18 cellular contexts compared by ENCODE assay signal in genomic region chr1:201406831-201407406, GRCh38. TPM values are rescaled to one million over a fixed set of nuclear protein-coding genes. Genes with fewer than 3 reads are reported as not detected.
DNase-seq lines count a peak whose midpoint lies in the region; ATAC-seq, FAIRE-seq and TF ChIP-seq lines count a peak whose summit lies in the region.
"Had no signal": no experiment of that assay in that cellular context is flagged by ENCODE, and none has a peak within 500 bp of the region (broad histone marks: within the 10 kb centered on the region; RNA-seq: fewer than 3 reads in every experiment).

No MANE protein-coding gene starts in this region.

- TF ChIP-seq RAD21 in K562 (CRISPR knock-in tag; conservative IDR thresholded peaks at IDR 0.05 in 1 of 2, IDR thresholded peaks at IDR 0.05 in 1 of 2) = no peak

- H4K20me1 ChIP-seq in BLaER1 treated with 17β-estradiol and CSF1 and Interleukin-3, amounts not matched to agents 10 nM and 100 nM = peaks cover 0 to 11% (median 0%) of the 10 kb centered on the region in 11 experiments; a peak in 1 of 22 replicates
- H4K20me1 ChIP-seq in K562 (replicated peaks; ENCODE audit: control insufficient read depth, insufficient read depth, low read length) = peaks cover 26% of the 10 kb centered on the region

- H3K27ac Mint-ChIP-seq in activated CD4-positive, alpha-beta T cell treated with anti-CD3 and anti-CD28 coated beads for 36 hours = no peak overlapping the region
- H3K27ac Mint-ChIP-seq: activated CD8-positive, alpha-beta T cell treated with anti-CD3 and anti-CD28 coated beads for 36 hours; endodermal cell had no signal

- H3K4me1 ChIP-seq in BLaER1 treated with 17β-estradiol and CSF1 and Interleukin-3, amounts not matched to agents 10 nM and 100 nM = peaks cover 31 to 49% (median 45%) of the 10 kb centered on the region in 10 experiments
- H3K4me1 ChIP-seq in K562 (replicated peaks in 1 of 2; ENCODE audit: control insufficient read depth in 2 of 2, insufficient read depth in 2 of 2, low read length in 2 of 2) = no peaks in the 10 kb centered on the region

- no peak overlapping the region for H3K27ac ChIP-seq in BLaER1 treated with 17β-estradiol and CSF1 and Interleukin-3, amounts not matched to agents 10 nM and 100 nM
- no peak overlapping the region for H3K27ac ChIP-seq in K562 (ENCODE audit: extremely low read depth, low read depth, low read length)
- H3K27ac ChIP-seq: ovary had no signal

- H3K4me2 ChIP-seq in BLaER1 treated with 17β-estradiol and CSF1 and Interleukin-3, amounts not matched to agents 10 nM and 100 nM = peak overlapping the region; percentile 35 to 90 (median 75)
- H3K4me2 ChIP-seq in K562 (ENCODE audit: insufficient read depth, low read length) = no peak overlapping the region

- CTCF ChIA-PET in K562 (lab: Yijun Ruan, JAX; ENCODE audit: low intra/inter-chr PET ratio) = interaction anchor here (0.6 to 0.9 kb wide), 2 partner anchors 22 to 98 kb away, joined by 3 to 4 read pairs; no protein-coding TSS in a partner anchor
- CTCF ChIA-PET in activated CD4-positive, alpha-beta T cell treated with anti-CD3 and anti-CD28 coated beads for 36 hours (lab: Charles Lee) = interaction anchor here (0.6 to 2.1 kb wide), 7 partner anchors 44 to 364 kb away, joined by 3 to 6 read pairs (median 3); no protein-coding TSS in a partner anchor

- no peak overlapping the region for H3K9ac ChIP-seq in BLaER1 treated with 17β-estradiol and CSF1 and Interleukin-3, amounts not matched to agents 10 nM and 100 nM
- H3K9ac ChIP-seq in K562 (ENCODE audit: insufficient read depth in 1 of 2, low read depth in 2 of 2, low read length in 2 of 2) = 0 out of 4 replicates have a peak overlapping the region, but pooled peaks of 1 of the 2 experiments have one; percentile 15

- DNase-seq in K562 (ENCODE audit: extremely low read depth in 1 of 4, low spot score in 3 of 4) (no peak), myocyte (ENCODE audit: low read depth) (peak; percentile 83), dedifferentiated amniotic fluid mesenchymal stem cell (ENCODE audit: extremely low spot score) (no peak)
- DNase-seq in activated CD4-positive, alpha-beta T cell treated with anti-CD3 and anti-CD28 coated beads for 36 hours = no peak
- no peak for DNase-seq in stimulated activated CD4-positive, alpha-beta T cell treated with anti-CD3 and anti-CD28 coated beads, Interleukin-12 subunit alpha, Interleukin-12 subunit beta, amount 100 ng/mL, for 4 hours
- DNase-seq: activated CD8-positive, alpha-beta T cell treated with anti-CD3 and anti-CD28 coated beads for 36 hours; endodermal cell; GF-D8; NCI-H2029 treated with DMSO at 0.1 percent for 48 hours; NCI-H524 treated with DMSO at 0.1 percent for 48 hours; ovary; PC-3 had no signal

- TF ChIP-seq CTCF in K562 (IDR thresholded peaks at IDR 0.05 in 2 of 3, conservative IDR thresholded peaks at IDR 0.05 in 1 of 3; ENCODE audit: insufficient read depth in 2 of 3, low read depth in 1 of 3, low read length in 3 of 3) = no peak

- intact Hi-C loops in K562 (cut with micrococcal nuclease) = no loop called here
- intact Hi-C loops in activated CD4-positive, alpha-beta T cell treated with anti-CD3 and anti-CD28 coated beads for 36 hours (cut with DNase I, micrococcal nuclease) = no loop called here

- H3K27me3 Mint-ChIP-seq in activated CD4-positive, alpha-beta T cell treated with anti-CD3 and anti-CD28 coated beads for 36 hours = peaks cover 2% of the 10 kb centered on the region

- ATAC-seq in GM21529 (IDR thresholded peaks at IDR 0.05; ENCODE audit: unreplicated experiment) = peak; percentile 32
- no peak for ATAC-seq in K562
- no peak for ATAC-seq in HG02870 (IDR thresholded peaks at IDR 0.05; ENCODE audit: unreplicated experiment)
- ATAC-seq in activated CD4-positive, alpha-beta T cell treated with anti-CD3 and anti-CD28 coated beads for 36 hours = no peak
- ATAC-seq: activated CD8-positive, alpha-beta T cell treated with anti-CD3 and anti-CD28 coated beads for 36 hours; PC-3 had no signal

- no TSS peak for BruUV-seq in K562 (replicated peaks; lab: Mats Ljungman, UMichigan)

- POLR2A ChIA-PET in K562 (lab: Yijun Ruan, JAX) = interaction anchor here (1.4 kb wide), 1 partner anchor 9 kb away, joined by 3 read pairs; no protein-coding TSS in a partner anchor
- POLR2A ChIA-PET in activated CD4-positive, alpha-beta T cell treated with anti-CD3 and anti-CD28 coated beads for 36 hours (lab: Charles Lee) = no interaction called here

- H3K9me1 ChIP-seq in K562 (ENCODE audit: control insufficient read depth, insufficient read depth, low read length) = no peaks in the 10 kb centered on the region

- H3K4me3 ChIP-seq in BLaER1 treated with 17β-estradiol and CSF1 and Interleukin-3, amounts not matched to agents 10 nM and 100 nM = no peak overlapping the region
- no peak overlapping the region for H3K4me3 ChIP-seq in K562
- H3K4me3 ChIP-seq: ovary had no signal

- H3K9me3 ChIP-seq in BLaER1 treated with 17β-estradiol and CSF1 and Interleukin-3, amounts not matched to agents 10 nM and 100 nM (replicated peaks in 1 of 11) = no peaks in the 10 kb centered on the region
- H3K9me3 ChIP-seq in K562 (replicated peaks; ENCODE audit: control insufficient read depth, insufficient read depth, low read depth, low read length) = no peaks in the 10 kb centered on the region
- H3K9me3 ChIP-seq: ovary had no signal

- H3K9me3 Mint-ChIP-seq in activated CD4-positive, alpha-beta T cell treated with anti-CD3 and anti-CD28 coated beads for 36 hours (ENCODE audit: low read depth) = no peaks in the 10 kb centered on the region
- H3K9me3 Mint-ChIP-seq: activated CD8-positive, alpha-beta T cell treated with anti-CD3 and anti-CD28 coated beads for 36 hours; central memory CD8-positive, alpha-beta T cell; endodermal cell had no signal

- no peak for TF ChIP-seq EP300 in K562 (IDR thresholded peaks at IDR 0.05; ENCODE audit: low read length)

- no peak for FAIRE-seq in K562 (lab: Jason Lieb, UNC)
- FAIRE-seq: islet of Langerhans had no signal

- WGBS in K562 (ENCODE audit: insufficient coverage, low coverage, missing lambda C conversion rate) = 6% methylated on average over 8 of the region's 8 CpGs

- no peaks in the 10 kb centered on the region for H3K36me3 ChIP-seq in BLaER1 treated with 17β-estradiol and CSF1 and Interleukin-3, amounts not matched to agents 10 nM and 100 nM
- H3K36me3 ChIP-seq in K562 (ENCODE audit: control insufficient read depth, insufficient read depth, low read length) = no peaks in the 10 kb centered on the region
- H3K36me3 ChIP-seq: ovary had no signal

- no peaks in the 10 kb centered on the region for H3K4me1 Mint-ChIP-seq in activated CD4-positive, alpha-beta T cell treated with anti-CD3 and anti-CD28 coated beads for 36 hours

- no peaks in the 10 kb centered on the region for H3K36me3 Mint-ChIP-seq in activated CD4-positive, alpha-beta T cell treated with anti-CD3 and anti-CD28 coated beads for 36 hours (ENCODE audit: low read depth)

- H3K4me3 Mint-ChIP-seq in activated CD4-positive, alpha-beta T cell treated with anti-CD3 and anti-CD28 coated beads for 36 hours = no peak overlapping the region
- H3K4me3 Mint-ChIP-seq: activated CD8-positive, alpha-beta T cell treated with anti-CD3 and anti-CD28 coated beads for 36 hours; central memory CD8-positive, alpha-beta T cell; endodermal cell had no signal

- no peaks in the 10 kb centered on the region for H3K79me2 ChIP-seq in K562 (ENCODE audit: control insufficient read depth, insufficient read depth, low read length)

- no peak for TF ChIP-seq POLR2A in K562 (conservative IDR thresholded peaks at IDR 0.05)

- H3K27me3 ChIP-seq in BLaER1 treated with 17β-estradiol and CSF1 and Interleukin-3, amounts not matched to agents 10 nM and 100 nM = no peaks in the 10 kb centered on the region
- peaks cover 27 to 68% of the 10 kb centered on the region in 2 experiments for H3K27me3 ChIP-seq in K562 (ENCODE audit: control insufficient read depth in 2 of 2, insufficient read depth in 2 of 2, low read length in 2 of 2)
- H3K27me3 ChIP-seq: ovary had no signal

- no peak overlapping the region for H2AFZ ChIP-seq in K562 (ENCODE audit: low read depth, low read length)

- in situ Hi-C loops in K562 (cut with MboI) = no loop called here

RNA-seq across cellular contexts. Expression of gene LAD1, which starts 7.8 kb away (rescaled TPM):
- total RNA-seq in K562 (2011; cell fraction: chromatin; rRNA removed; ENCODE audit: low replicate concordance) = not detected in 2 replicates
- not detected in 2 replicates for total RNA-seq in K562 (2011; cell fraction: nucleolus; rRNA removed)
- total RNA-seq in K562 (2011; cell fraction: nucleoplasm; rRNA removed) = not detected in 2 replicates
- total RNA-seq in K562 (2014; rRNA removed) (not detected in 2 replicates), K562 (2014; rRNA removed; fragmentation: Illumina TruSeq; extraction: Trizol) (not detected in 2 replicates), K562 (2015; rRNA removed; fragmentation: Illumina TruSeq; extraction: Trizol) (not detected in 2 replicates), K562 (2021) (0.25 and 0.31 TPM in 2 replicates), myocyte (22.3 and 27.0 TPM in 2 replicates)
- polyA plus RNA-seq in K562 (2011; rRNA removed) (not detected in 2 replicates), K562 (2014; fragmentation: Illumina TruSeq; extraction: Trizol) (not detected in 2 replicates), K562 (2014; fragmentation: Nextera tagmentation; extraction: Ambion mirVana) (not detected), K562 (2014; rRNA removed) (not detected in 2 replicates)
- not detected in 2 replicates for polyA plus RNA-seq in K562 (2011; cell fraction: cytosol; rRNA removed)
- polyA plus RNA-seq in K562 (2011; cell fraction: nucleus; rRNA removed) = not detected in 2 replicates
- polyA plus RNA-seq in K562 (2012) = not detected in 2 replicates
- not detected in 2 replicates for polyA minus RNA-seq in K562 (2011; rRNA and poly(A)+ RNA removed)
- polyA minus RNA-seq in K562 (2011; cell fraction: cytosol; rRNA and poly(A)+ RNA removed) = not detected in 2 replicates
- polyA minus RNA-seq in K562 (2011; cell fraction: nucleus; rRNA and poly(A)+ RNA removed) = not detected in 2 replicates
- polyA plus RNA-seq in myocyte (2012) = 6.8 TPM
- total RNA-seq in activated CD4-positive, alpha-beta T cell treated with anti-CD3 and anti-CD28 coated beads for 36 hours = not detected
- total RNA-seq: activated CD8-positive, alpha-beta T cell treated with anti-CD3 and anti-CD28 coated beads for 36 hours had no signal

RNA-seq across cellular contexts. Expression of gene TNNI1, which starts 14.6 kb away (rescaled TPM):
- not detected in 2 replicates for total RNA-seq in K562 (2011; cell fraction: chromatin; rRNA removed; ENCODE audit: low replicate concordance)
- not detected in 2 replicates for total RNA-seq in K562 (2011; cell fraction: nucleolus; rRNA removed)
- not detected in 2 replicates for total RNA-seq in K562 (2011; cell fraction: nucleoplasm; rRNA removed)
- total RNA-seq in K562 (2014; rRNA removed) = not detected in 2 replicates
- total RNA-seq in K562 (2014; rRNA removed; fragmentation: Illumina TruSeq; extraction: Trizol) = not detected in 2 replicates
- not detected in 2 replicates for total RNA-seq in K562 (2015; rRNA removed; fragmentation: Illumina TruSeq; extraction: Trizol)
- total RNA-seq in K562 (2021) = not detected in 2 replicates
- polyA plus RNA-seq in K562 (2011; rRNA removed) = not detected in 2 replicates
- not detected in 2 replicates for polyA plus RNA-seq in K562 (2011; cell fraction: cytosol; rRNA removed)
- not detected in 2 replicates for polyA plus RNA-seq in K562 (2011; cell fraction: nucleus; rRNA removed)
- polyA plus RNA-seq in K562 (2012) = not detected in 2 replicates
- polyA plus RNA-seq in K562 (2014; fragmentation: Illumina TruSeq; extraction: Trizol) = not detected in 2 replicates
- not detected for polyA plus RNA-seq in K562 (2014; fragmentation: Nextera tagmentation; extraction: Ambion mirVana)
- polyA plus RNA-seq in K562 (2014; rRNA removed) = not detected in 2 replicates
- polyA minus RNA-seq in K562 (2011; rRNA and poly(A)+ RNA removed) = not detected in 2 replicates
- not detected in 2 replicates for polyA minus RNA-seq in K562 (2011; cell fraction: cytosol; rRNA and poly(A)+ RNA removed)
- polyA minus RNA-seq in K562 (2011; cell fraction: nucleus; rRNA and poly(A)+ RNA removed) = not detected in 2 replicates
- total RNA-seq in myocyte = 9,118 and 11,163 TPM in 2 replicates
- polyA plus RNA-seq in myocyte (2012) = 4,992 TPM
- not detected for total RNA-seq in activated CD4-positive, alpha-beta T cell treated with anti-CD3 and anti-CD28 coated beads for 36 hours
- total RNA-seq: activated CD8-positive, alpha-beta T cell treated with anti-CD3 and anti-CD28 coated beads for 36 hours; M059J; PC-3 had no signal

RNA-seq across cellular contexts. Expression of gene TNNT2, which starts 29.4 kb away (rescaled TPM):
- not detected in 2 replicates for total RNA-seq in K562 (2011; cell fraction: chromatin; rRNA removed; ENCODE audit: low replicate concordance)
- total RNA-seq in K562 (2011; cell fraction: nucleolus; rRNA removed) = not detected in 2 replicates
- total RNA-seq in K562 (2011; cell fraction: nucleoplasm; rRNA removed) = not detected in 2 replicates
- total RNA-seq in K562 (2014; rRNA removed) (not detected in 2 replicates), K562 (2014; rRNA removed; fragmentation: Illumina TruSeq; extraction: Trizol) (not detected in 2 replicates), K562 (2015; rRNA removed; fragmentation: Illumina TruSeq; extraction: Trizol) (not detected in 2 replicates), K562 (2021) (not detected in 2 replicates), myocyte (3,022 and 4,635 TPM in 2 replicates)
- polyA plus RNA-seq in K562 (2011; rRNA removed) (not detected in 2 replicates), K562 (2014; fragmentation: Illumina TruSeq; extraction: Trizol) (not detected in 2 replicates), K562 (2014; fragmentation: Nextera tagmentation; extraction: Ambion mirVana) (not detected), K562 (2014; rRNA removed) (not detected in 2 replicates)
- not detected in 2 replicates for polyA plus RNA-seq in K562 (2011; cell fraction: cytosol; rRNA removed)
- not detected in 2 replicates for polyA plus RNA-seq in K562 (2011; cell fraction: nucleus; rRNA removed)
- polyA plus RNA-seq in K562 (2012) = not detected in 2 replicates
- polyA minus RNA-seq in K562 (2011; rRNA and poly(A)+ RNA removed) = not detected in 2 replicates
- polyA minus RNA-seq in K562 (2011; cell fraction: cytosol; rRNA and poly(A)+ RNA removed) = not detected in 2 replicates
- polyA minus RNA-seq in K562 (2011; cell fraction: nucleus; rRNA and poly(A)+ RNA removed) = not detected in 2 replicates
- 2,977 TPM for polyA plus RNA-seq in myocyte (2012)
- not detected for total RNA-seq in activated CD4-positive, alpha-beta T cell treated with anti-CD3 and anti-CD28 coated beads for 36 hours
- total RNA-seq: activated CD8-positive, alpha-beta T cell treated with anti-CD3 and anti-CD28 coated beads for 36 hours; M059J had no signal

Comparison
In these comparisons a context has a peak if more than half of its experiments do, and no peak if none do; other contexts are left out.
1. RNA of gene LAD1, which starts 7.8 kb away (total RNA-seq): 22.3 to 27.0 TPM in myocyte; not detected in activated CD4-positive, alpha-beta T cell treated with anti-CD3 and anti-CD28 coated beads for 36 hours and 0.25 to 0.31 TPM in K562; every median in the first group is over 10 times any median in the second.
2. RNA of gene TNNI1, which starts 14.6 kb away (total RNA-seq): 9,118 to 11,163 TPM in myocyte; not detected in K562 and not detected in activated CD4-positive, alpha-beta T cell treated with anti-CD3 and anti-CD28 coated beads for 36 hours; every median in the first group is over 1,000 times any median in the second.
3. RNA of gene TNNT2, which starts 29.4 kb away (total RNA-seq): 3,022 to 4,635 TPM in myocyte; not detected in K562 and not detected in activated CD4-positive, alpha-beta T cell treated with anti-CD3 and anti-CD28 coated beads for 36 hours; every median in the first group is over 1,000 times any median in the second.